Comparison of ENCODE assay signal across 8 cellular contexts in genomic region chr20:49888341-49889244, GRCh38. TPM values are rescaled to one million over a fixed set of nuclear protein-coding genes. Genes with fewer than 3 reads are reported as not detected.
A peak's percentile ranks its signal among the peaks of the same experiment; 100 is the strongest.
DNase-seq lines count a peak whose midpoint lies in the region; ATAC-seq and TF ChIP-seq lines count a peak whose summit lies in the region.

No MANE protein-coding gene starts in this region.

- H3K36me3 ChIP-seq in H7 (replicated peaks; ENCODE audit: control insufficient read depth, insufficient read depth, low read length) = peaks cover 2% of the 10 kb centered on the region

- peak; percentile 89 for TF ChIP-seq CTCF in AG09319 (IDR thresholded peaks at IDR 0.05; ENCODE audit: low read depth, low read length)

- peaks cover 43% of the 10 kb centered on the region for H3K36me3 Mint-ChIP-seq in activated CD4-positive, alpha-beta memory T cell treated with anti-CD3 and anti-CD28 coated beads, Interleukin-2, amount 10 ng/mL, durations not matched to agents 7 days and 5 days (ENCODE audit: low read depth)

- POLR2A ChIA-PET in activated CD4-positive, alpha-beta memory T cell treated with anti-CD3 and anti-CD28 coated beads, Interleukin-2, amount 10 ng/mL, durations not matched to agents 7 days and 5 days (lab: Charles Lee) = interaction anchor here (1.2 kb wide), 1 partner anchor 278 kb away, joined by 4 read pairs; no protein-coding TSS in a partner anchor

- no peak for DNase-seq in AG09319 (ENCODE audit: extremely low read depth, low read depth)
- peak; percentile 94 for DNase-seq in H7
- DNase-seq in NCI-H82 (lab: John Stamatoyannopoulos, UW) = peak; percentile 78
- DNase-seq in activated CD4-positive, alpha-beta memory T cell treated with anti-CD3 and anti-CD28 coated beads, Interleukin-2, amount 10 ng/mL, durations not matched to agents 7 days and 5 days = peak; percentile 62
- peak; percentile 86 for DNase-seq in ecto neural progenitor cell (ENCODE audit: low spot score)
- peak; percentile 94 for DNase-seq in medulla oblongata (ENCODE audit: extremely low spot score)
- peak; percentile 12 for DNase-seq in stimulated activated CD8-positive, alpha-beta memory T cell treated with anti-CD3 and anti-CD28 coated beads, Interleukin-15, amount 100 ng/mL, for 24 hours (ENCODE audit: low read depth)

- H3K4me3 Mint-ChIP-seq in activated CD4-positive, alpha-beta memory T cell treated with anti-CD3 and anti-CD28 coated beads, Interleukin-2, amount 10 ng/mL, durations not matched to agents 7 days and 5 days = no peak overlapping the region

- H3K27ac Mint-ChIP-seq in activated CD4-positive, alpha-beta memory T cell treated with anti-CD3 and anti-CD28 coated beads, Interleukin-2, amount 10 ng/mL, durations not matched to agents 7 days and 5 days = peak overlapping the region; percentile 8

- no peaks in the 10 kb centered on the region for H3K9me3 Mint-ChIP-seq in activated CD4-positive, alpha-beta memory T cell treated with anti-CD3 and anti-CD28 coated beads, Interleukin-2, amount 10 ng/mL, durations not matched to agents 7 days and 5 days

- no peaks in the 10 kb centered on the region for H3K27me3 ChIP-seq in H7 (ENCODE audit: control insufficient read depth, insufficient read depth, low read length)

- no peaks in the 10 kb centered on the region for H3K27me3 Mint-ChIP-seq in activated CD4-positive, alpha-beta memory T cell treated with anti-CD3 and anti-CD28 coated beads, Interleukin-2, amount 10 ng/mL, durations not matched to agents 7 days and 5 days

- ATAC-seq in HG03442 (IDR thresholded peaks at IDR 0.05; ENCODE audit: unreplicated experiment) = no peak

- H3K4me3 ChIP-seq in H7 (ENCODE audit: insufficient read depth, low read depth, low read length) = no peak overlapping the region

- CTCF ChIA-PET in activated CD4-positive, alpha-beta memory T cell treated with anti-CD3 and anti-CD28 coated beads, Interleukin-2, amount 10 ng/mL, durations not matched to agents 7 days and 5 days (lab: Charles Lee) = interaction anchor here (0.9 to 3.8 kb wide), 14 partner anchors 11 to 322 kb away, joined by 3 to 16 read pairs (median 3); no protein-coding TSS in a partner anchor

- peaks cover 25% of the 10 kb centered on the region for H3K4me1 Mint-ChIP-seq in activated CD4-positive, alpha-beta memory T cell treated with anti-CD3 and anti-CD28 coated beads, Interleukin-2, amount 10 ng/mL, durations not matched to agents 7 days and 5 days

RNA-seq across cellular contexts. Expression of gene SPATA2, which starts 26.7 kb away (rescaled TPM):
- 9.7 and 11.5 TPM in 2 replicates for total RNA-seq in H7 (2014; rRNA removed; shearing (Covaris generic))
- total RNA-seq in activated CD4-positive, alpha-beta memory T cell treated with anti-CD3 and anti-CD28 coated beads, Interleukin-2, amount 10 ng/mL, durations not matched to agents 7 days and 5 days = 1 to 10 TPM; 8.4 to 9.0 TPM

RNA-seq across cellular contexts. Expression of gene RNF114, which starts 47.6 kb away (rescaled TPM):
- 75.7 and 76.4 TPM in 2 replicates for total RNA-seq in H7 (2014; rRNA removed; shearing (Covaris generic))
- 10 to 100 TPM; 66.4 to 76.4 TPM for total RNA-seq in activated CD4-positive, alpha-beta memory T cell treated with anti-CD3 and anti-CD28 coated beads, Interleukin-2, amount 10 ng/mL, durations not matched to agents 7 days and 5 days
